In the genomic region with DNA sequence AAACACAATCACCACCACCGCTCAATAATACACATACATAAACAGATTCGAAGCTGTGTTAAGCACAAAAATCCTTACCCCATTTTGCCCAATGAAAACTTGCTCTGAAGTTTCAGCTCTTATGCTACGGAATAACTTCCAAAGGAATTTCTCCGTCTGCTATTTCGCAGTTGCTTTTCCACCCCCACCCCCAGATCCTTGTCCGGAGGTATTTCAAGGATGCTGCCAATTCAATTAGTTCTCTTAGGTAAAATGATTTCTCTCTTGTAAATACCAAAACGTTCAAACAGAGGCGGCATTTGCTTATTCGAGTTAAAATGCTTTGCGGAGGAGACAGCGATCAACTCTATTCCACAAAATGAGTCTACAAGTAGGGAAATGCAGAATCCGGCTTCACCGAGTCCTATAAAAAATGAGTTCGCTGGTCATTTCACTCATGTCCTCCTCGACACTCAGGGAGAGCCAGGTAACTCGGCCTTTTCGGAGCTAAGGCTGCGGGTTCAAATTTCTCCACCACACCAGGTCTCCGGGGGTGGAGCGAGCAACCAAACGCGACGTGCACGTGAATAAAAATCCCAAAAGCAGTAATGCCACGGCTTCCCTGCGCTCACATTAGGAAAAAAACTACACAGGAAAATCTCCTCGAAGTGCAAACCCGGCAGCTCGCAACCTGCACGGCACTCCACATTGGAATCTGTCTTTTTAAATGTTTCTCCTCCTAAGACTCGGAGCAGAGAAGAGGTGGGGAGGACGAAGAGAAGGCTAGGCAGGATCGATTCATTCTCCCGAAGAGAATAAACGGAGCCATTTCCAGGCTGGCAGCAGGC, we compare ENCODE assay signal across 8 cellular contexts. TPM values are rescaled to one million over a fixed set of nuclear protein-coding genes. Genes with fewer than 3 reads are reported as not detected.
DNase-seq lines count a peak whose midpoint lies in the region; ATAC-seq, FAIRE-seq and TF ChIP-seq lines count a peak whose summit lies in the region.

No MANE protein-coding gene starts in this region.

- H3K27me3 ChIP-seq in K562 (ENCODE audit: control insufficient read depth in 2 of 2, insufficient read depth in 2 of 2, low read length in 2 of 2) (no peaks in the 10 kb centered on the region), stomach smooth muscle (ENCODE audit: control insufficient read depth in 1 of 2, insufficient read depth in 2 of 2, low read length in 2 of 2) (peaks cover 0 to 5% of the 10 kb centered on the region in 2 donors)

- peak; percentile 29 for FAIRE-seq in K562 (lab: Jason Lieb, UNC)

- H2AFZ ChIP-seq in K562 (ENCODE audit: low read depth, low read length), result peak overlapping the region; percentile 99

- H3K9me1 ChIP-seq in K562 (ENCODE audit: control insufficient read depth, insufficient read depth, low read length), result peaks cover 5% of the 10 kb centered on the region

- no peak for TF ChIP-seq EP300 in K562 (IDR thresholded peaks at IDR 0.05; ENCODE audit: low read length)

- BruUV-seq in K562 (replicated peaks; lab: Mats Ljungman, UMichigan), result TSS peak; percentile 41

- H3K4me3 ChIP-seq in K562 (peak overlapping the region; percentile 62), stomach smooth muscle (ENCODE audit: low read length in 2 of 2) (peak overlapping the region; percentile 74 to 83)

- in situ Hi-C loops in K562 (cut with MboI), result no loop called here

- intact Hi-C loops in K562 (cut with micrococcal nuclease), result loop anchor here (5.0 kb wide), 2 partner anchors 99 to 276 kb away; partner anchors contain the start of genes JMY and TENT2

- DNase-seq in activated T-cell treated with anti-CD3 and anti-CD28 coated beads for 24 hours (ENCODE audit: low read depth) (peak; percentile 1), activated T-cell treated with anti-CD3 and anti-CD28 coated beads for 4 hours (no peak), NCI-H146 (lab: John Stamatoyannopoulos, UW) (peak; percentile 45), K562 (ENCODE audit: extremely low read depth in 1 of 4, low spot score in 3 of 4) (peak; percentile 16 to 48 (median 25)), kidney glomerular epithelial cell (lab: John Stamatoyannopoulos, UW) (peak; percentile 40)

- CTCF ChIA-PET in K562 (lab: Yijun Ruan, JAX; ENCODE audit: low intra/inter-chr PET ratio), result no interaction called here

- peaks cover 13% of the 10 kb centered on the region for H4K20me1 ChIP-seq in K562 (replicated peaks; ENCODE audit: control insufficient read depth, insufficient read depth, low read length)

- no peak for TF ChIP-seq RAD21 in K562 (CRISPR knock-in tag; conservative IDR thresholded peaks at IDR 0.05 in 1 of 2, IDR thresholded peaks at IDR 0.05 in 1 of 2)

- peak overlapping the region; percentile 84 for H3K4me2 ChIP-seq in K562 (ENCODE audit: insufficient read depth, low read length)

- 1% methylated on average over 35 of the region's 35 CpGs for WGBS in K562 (ENCODE audit: insufficient coverage, low coverage, missing lambda C conversion rate)

- H3K9me3 ChIP-seq in K562 (replicated peaks; ENCODE audit: control insufficient read depth, insufficient read depth, low read depth, low read length), result no peaks in the 10 kb centered on the region
- no peaks in the 10 kb centered on the region for H3K9me3 ChIP-seq in stomach smooth muscle (ENCODE audit: control insufficient read depth in 2 of 2, low read length in 2 of 2)

- TF ChIP-seq CTCF in K562 (IDR thresholded peaks at IDR 0.05 in 2 of 3, conservative IDR thresholded peaks at IDR 0.05 in 1 of 3; ENCODE audit: insufficient read depth in 2 of 3, low read depth in 1 of 3, low read length in 3 of 3), result no peak

- POLR2A ChIA-PET in K562 (lab: Yijun Ruan, JAX), result interaction anchor here (0.6 to 4.7 kb wide), 12 partner anchors 9 to 899 kb away, joined by 3 to 39 read pairs (median 4); no protein-coding TSS in a partner anchor

- ATAC-seq in K562 (peak; percentile 11), GM21717 (IDR thresholded peaks at IDR 0.05; ENCODE audit: unreplicated experiment) (no peak), HG03521 (IDR thresholded peaks at IDR 0.05; ENCODE audit: unreplicated experiment) (no peak)

- H3K4me1 ChIP-seq in K562 (replicated peaks in 1 of 2; ENCODE audit: control insufficient read depth in 2 of 2, insufficient read depth in 2 of 2, low read length in 2 of 2) (peaks cover 18 to 22% of the 10 kb centered on the region in 2 experiments), stomach smooth muscle (ENCODE audit: control insufficient read depth, insufficient read depth, low read length) (peaks cover 13% of the 10 kb centered on the region)

- TF ChIP-seq POLR2A in K562 (conservative IDR thresholded peaks at IDR 0.05), result no peak

- H3K9ac ChIP-seq in K562 (ENCODE audit: insufficient read depth in 1 of 2, low read depth in 2 of 2, low read length in 2 of 2) (peak overlapping the region; percentile 83 to 94), stomach smooth muscle (ENCODE audit: low read length in 2 of 2) (peak overlapping the region; percentile 55 to 87)

- H3K36me3 ChIP-seq in K562 (ENCODE audit: control insufficient read depth, insufficient read depth, low read length) (no peaks in the 10 kb centered on the region), stomach smooth muscle (ENCODE audit: control insufficient read depth in 2 of 2, insufficient read depth in 2 of 2, low read length in 2 of 2) (no peaks in the 10 kb centered on the region)

- peaks cover 54% of the 10 kb centered on the region for H3K79me2 ChIP-seq in K562 (ENCODE audit: control insufficient read depth, insufficient read depth, low read length)

- H3K27ac ChIP-seq in K562 (ENCODE audit: extremely low read depth, low read depth, low read length), result peak overlapping the region; percentile 95
- peak overlapping the region; percentile 89 for H3K27ac ChIP-seq in stomach smooth muscle (ENCODE audit: low read length)

TF ChIP-seq in K562, 482 proteins besides CTCF, POLR2A, EP300 and RAD21 (continues in another document):
- TF ChIP-seq TBL1XR1 (IDR thresholded peaks at IDR 0.05; ENCODE audit: low read length in 2 of 2), result no peak
- TF ChIP-seq ILK (tag; IDR thresholded peaks at IDR 0.05; ENCODE audit: borderline replicate concordance, low read depth), result no peak
- TF ChIP-seq LEF1 (IDR thresholded peaks at IDR 0.05), result 0 out of 2 replicates have a peak, but pooled peaks have one; percentile 16
- TF ChIP-seq ZNF778 (CRISPR knock-in tag; IDR thresholded peaks at IDR 0.05), result no peak
- no peak for TF ChIP-seq PREB (CRISPR knock-in tag; IDR thresholded peaks at IDR 0.05)
- no peak for TF ChIP-seq IFI16 (CRISPR knock-in tag; IDR thresholded peaks at IDR 0.05)
- no peak for TF ChIP-seq L3MBTL2 (IDR thresholded peaks at IDR 0.05)
- TF ChIP-seq ZNF518B (CRISPR knock-in tag; IDR thresholded peaks at IDR 0.05), result no peak
- no peak for TF ChIP-seq CBX2 (IDR thresholded peaks at IDR 0.05; ENCODE audit: insufficient read depth, low read length, poor library complexity, severe bottlenecking)

RNA-seq across cellular contexts. Expression of gene HOMER1, which starts 1.0 kb away (rescaled TPM):
- 9.6 and 22.9 TPM in 2 replicates for total RNA-seq in K562 (2011; cell fraction: chromatin; rRNA removed; ENCODE audit: low replicate concordance)
- total RNA-seq in K562 (2011; cell fraction: nucleolus; rRNA removed), result 7.6 and 9.0 TPM in 2 replicates
- total RNA-seq in K562 (2011; cell fraction: nucleoplasm; rRNA removed), result 10.0 and 12.4 TPM in 2 replicates
- total RNA-seq in K562 (2014; rRNA removed) (9.9 and 11.0 TPM in 2 replicates), K562 (2014; rRNA removed; fragmentation: Illumina TruSeq; extraction: Trizol) (30.1 and 31.0 TPM in 2 replicates), K562 (2015; rRNA removed; fragmentation: Illumina TruSeq; extraction: Trizol) (35.7 and 39.9 TPM in 2 replicates), K562 (2021) (18.6 and 19.2 TPM in 2 replicates)
- polyA plus RNA-seq in K562 (2011; rRNA removed) (9.0 and 9.4 TPM in 2 replicates), K562 (2014; fragmentation: Illumina TruSeq; extraction: Trizol) (13.6 and 14.0 TPM in 2 replicates), K562 (2014; fragmentation: Nextera tagmentation; extraction: Ambion mirVana) (1 to 10 TPM; 6.3 to 8.4 TPM), K562 (2014; rRNA removed) (6.6 and 7.0 TPM in 2 replicates)
- polyA plus RNA-seq in K562 (2011; cell fraction: cytosol; rRNA removed), result 1.9 and 3.7 TPM in 2 replicates
- polyA plus RNA-seq in K562 (2011; cell fraction: nucleus; rRNA removed), result 2.7 and 3.4 TPM in 2 replicates
- 5.8 and 13.7 TPM in 2 replicates for polyA plus RNA-seq in K562 (2012)
- polyA minus RNA-seq in K562 (2011; rRNA and poly(A)+ RNA removed), result 36.1 and 36.9 TPM in 2 replicates
- polyA minus RNA-seq in K562 (2011; cell fraction: cytosol; rRNA and poly(A)+ RNA removed), result 21.1 and 21.9 TPM in 2 replicates
- polyA minus RNA-seq in K562 (2011; cell fraction: nucleus; rRNA and poly(A)+ RNA removed), result 10.6 and 18.3 TPM in 2 replicates
